ENCODE assay signal across 1 cellular context in genomic region chr1:97942161-97943123, GRCh38.
TF ChIP-seq lines count a peak whose summit lies in the region.

No MANE protein-coding gene starts in this region.

TF ChIP-seq in SK-N-SH treated with all-trans-retinoic acid at 6 μM for 48 hours, 23 proteins besides CTCF, POLR2A, EP300 and RAD21 (continued from another document):
- TF ChIP-seq PATZ1 (CRISPR knock-in tag; IDR thresholded peaks at IDR 0.05; ENCODE audit: borderline replicate concordance): no peak
